In the genomic region with DNA sequence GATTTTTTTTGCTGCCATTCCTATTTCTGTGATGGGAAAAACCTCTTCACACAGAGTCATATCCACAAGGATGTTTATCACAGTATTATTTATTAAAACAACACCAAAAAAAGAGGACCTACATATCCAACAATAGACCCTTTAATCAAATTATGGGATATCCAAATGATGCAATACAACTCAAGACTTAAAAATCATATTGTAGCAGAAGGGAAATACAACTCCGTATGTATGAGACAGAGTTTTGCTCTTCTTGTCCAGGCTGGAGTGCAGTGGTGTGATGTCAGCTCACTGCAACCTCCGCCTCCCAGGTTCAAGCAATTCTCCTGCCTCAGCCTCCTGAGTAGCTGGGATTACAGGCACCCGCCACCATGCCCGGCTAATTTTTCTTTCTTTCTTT, we compare ENCODE assay signal across 11 cellular contexts. TPM values are rescaled to one million over a fixed set of nuclear protein-coding genes. Genes with fewer than 3 reads are reported as not detected.
A peak's percentile ranks its signal among the peaks of the same experiment; 100 is the strongest.
DNase-seq lines count a peak whose midpoint lies in the region; ATAC-seq, FAIRE-seq and TF ChIP-seq lines count a peak whose summit lies in the region.
"Not testable (repeated sequence)": the region's sequence is repeated elsewhere in the genome, so short reads cannot be mapped to it uniquely, and the experiment has no call there.
"Had no signal": no experiment of that assay in that cellular context is flagged by ENCODE, and none has a peak within 500 bp of the region (broad histone marks: within the 10 kb centered on the region; RNA-seq: fewer than 3 reads in every experiment).

No MANE protein-coding gene starts in this region.

- DNase-seq in SK-N-MC (ENCODE audit: low read depth, low spot score); HepG2 (ENCODE audit: low spot score); sciatic nerve (ENCODE audit: low spot score): not testable (repeated sequence)

- not testable (repeated sequence) for TF ChIP-seq RAD21 in HepG2 (CRISPR knock-in tag; IDR thresholded peaks at IDR 0.05)

- H4K20me1 ChIP-seq in Loucy (ENCODE audit: insufficient read depth, low read length, poor library complexity, severe bottlenecking); HepG2 (ENCODE audit: insufficient read depth, low read length): not testable (repeated sequence)

- not testable (repeated sequence) for BruUV-seq in HepG2 (replicated peaks; lab: Mats Ljungman, UMichigan)

- H3K79me2 ChIP-seq in Loucy (ENCODE audit: insufficient read depth, low read length); HepG2 (ENCODE audit: insufficient read depth, low read length): not testable (repeated sequence)

- peak overlapping the region; percentile 36 for H3K4me2 ChIP-seq in Loucy (ENCODE audit: low read depth, low read length, poor library complexity, severe bottlenecking)
- peak overlapping the region; percentile 87 for H3K4me2 ChIP-seq in HepG2 (ENCODE audit: low read depth, low read length)

- intact Hi-C loops in dendritic cell treated with granulocyte-macrophage colony-stimulating factor and Interleukin-4, amounts not matched to agents 40 ng/mL and 50 ng/mL, for 4 days (cut with micrococcal nuclease); HepG2 (cut with micrococcal nuclease; ENCODE audit: unreplicated experiment); sciatic nerve (cut with DNase I): not testable (repeated sequence)

- peaks cover 45% of the 10 kb centered on the region for H3K4me1 Mint-ChIP-seq in dendritic cell treated with granulocyte-macrophage colony-stimulating factor and Interleukin-4, amounts not matched to agents 40 ng/mL and 50 ng/mL, for 4 days (ENCODE audit: low read depth)

- POLR2A ChIA-PET in HepG2 (lab: Yijun Ruan, JAX), result interaction anchor here (2.5 kb wide), 1 partner anchor 10 kb away, joined by 10 read pairs; the partner anchor contains the start of gene RPS6KL1

- not testable (repeated sequence) for ATAC-seq in HepG2
- ATAC-seq in sciatic nerve, result peak; percentile 29

- TF ChIP-seq CTCF in Loucy (conservative IDR thresholded peaks at IDR 0.05; ENCODE audit: low read length); HepG2 (CRISPR knock-in tag; IDR thresholded peaks at IDR 0.05): not testable (repeated sequence)

- not testable (repeated sequence) for H3F3A ChIP-seq in Loucy (ENCODE audit: low read depth)

- TF ChIP-seq EP300 in HepG2 (IDR thresholded peaks at IDR 0.05; ENCODE audit: low read depth in 2 of 2, low read length in 2 of 2); HepG2 (CRISPR knock-in tag; IDR thresholded peaks at IDR 0.05; ENCODE audit: borderline replicate concordance): not testable (repeated sequence)

- CTCF ChIA-PET in HepG2 (lab: Yijun Ruan, JAX; ENCODE audit: low intra/inter-chr PET ratio, low total read pairs), result not testable (repeated sequence)

- FAIRE-seq in HepG2 (lab: Jason Lieb, UNC), result not testable (repeated sequence)

- H3K27me3 Mint-ChIP-seq in dendritic cell treated with granulocyte-macrophage colony-stimulating factor and Interleukin-4, amounts not matched to agents 40 ng/mL and 50 ng/mL, for 4 days, result not testable (repeated sequence)

- not testable (repeated sequence) for H3K27me3 ChIP-seq in Loucy (ENCODE audit: insufficient read depth, low read length, poor library complexity, severe bottlenecking); HepG2 (ENCODE audit: control insufficient read depth in 1 of 2, insufficient read depth in 2 of 2, low read length in 2 of 2)

- H3K4me1 ChIP-seq in Loucy (ENCODE audit: insufficient read depth, low read length, poor library complexity, severe bottlenecking), result peaks cover 28% of the 10 kb centered on the region
- H3K4me1 ChIP-seq in HepG2 (ENCODE audit: insufficient read depth, low read length), result peaks cover 39% of the 10 kb centered on the region

- H3K36me3 ChIP-seq in Loucy (ENCODE audit: insufficient read depth, low read length); SK-N-MC (ENCODE audit: insufficient read depth, low read length); HepG2 (replicated peaks in 1 of 2; ENCODE audit: control insufficient read depth in 1 of 2, insufficient read depth in 2 of 2, low read length in 2 of 2): not testable (repeated sequence)

- not testable (repeated sequence) for H3K4me3 Mint-ChIP-seq in dendritic cell treated with granulocyte-macrophage colony-stimulating factor and Interleukin-4, amounts not matched to agents 40 ng/mL and 50 ng/mL, for 4 days

- peak overlapping the region; percentile 49; the same call in 1 of the 2 replicates for H3K27ac ChIP-seq in SK-N-MC
- not testable (repeated sequence) for H3K27ac ChIP-seq in HepG2 (ENCODE audit: extremely low read length, insufficient read depth, low read length)

- not testable (repeated sequence) for H3K9me3 Mint-ChIP-seq in dendritic cell treated with granulocyte-macrophage colony-stimulating factor and Interleukin-4, amounts not matched to agents 40 ng/mL and 50 ng/mL, for 4 days

- in situ Hi-C loops in HepG2 (cut with HindIII; ENCODE audit: extremely low pct_ligation_motif_present, low pct_unique_long_range_greater_than_20kb), result not testable (repeated sequence)

- H3K9ac ChIP-seq in Loucy (ENCODE audit: low read depth, low read length, poor library complexity, severe bottlenecking) (peak overlapping the region; percentile 1), SK-N-MC (ENCODE audit: insufficient read length) (peak overlapping the region; percentile 28)
- H3K9ac ChIP-seq in HepG2 (ENCODE audit: insufficient read depth, low read depth, low read length), result not testable (repeated sequence)

- not testable (repeated sequence) for H3K4me3 ChIP-seq in Loucy (ENCODE audit: low read length, poor library complexity, severe bottlenecking)
- H3K4me3 ChIP-seq in SK-N-MC (0 out of 2 replicates have a peak overlapping the region, but pooled peaks have one; percentile 8), HepG2 (replicated peaks in 1 of 3; ENCODE audit: insufficient read depth in 1 of 3, low read depth in 2 of 3, low read length in 3 of 3) (peak overlapping the region in 2 of 3 experiments; percentile 49 to 61; a peak in 3 of 6 replicates)

- H2AFZ ChIP-seq in Loucy (ENCODE audit: low read length), result not testable (repeated sequence)
- peak overlapping the region; percentile 100 for H2AFZ ChIP-seq in HepG2 (ENCODE audit: low read length)

- not testable (repeated sequence) for H3K9me3 ChIP-seq in Loucy (ENCODE audit: insufficient read depth, low read depth, low read length); SK-N-MC (ENCODE audit: low read depth, low read length); HepG2 (ENCODE audit: low read length)

- peak overlapping the region; percentile 58 for H3K27ac Mint-ChIP-seq in dendritic cell treated with granulocyte-macrophage colony-stimulating factor and Interleukin-4, amounts not matched to agents 40 ng/mL and 50 ng/mL, for 4 days

- not testable (repeated sequence) for H3K36me3 Mint-ChIP-seq in dendritic cell treated with granulocyte-macrophage colony-stimulating factor and Interleukin-4, amounts not matched to agents 40 ng/mL and 50 ng/mL, for 4 days (ENCODE audit: low read depth)

- TF ChIP-seq POLR2A in HepG2 (IDR thresholded peaks at IDR 0.05; ENCODE audit: insufficient read depth in 1 of 2, low read depth in 2 of 2, low read length in 2 of 2), result not testable (repeated sequence)

- WGBS in HepG2 (ENCODE audit: low lambda C conversion rate), result 66% methylated on average over 4 of the region's 4 CpGs

- not testable (repeated sequence) for H3K9me2 ChIP-seq in Loucy (replicated peaks; ENCODE audit: low read depth, low read length)

RNA-seq across cellular contexts. Expression of gene RPS6KL1, which starts 9.9 kb away (rescaled TPM):
- total RNA-seq in HepG2 (2016; rRNA removed; fragmentation: Illumina TruSeq; extraction: Trizol) (8.1 and 11.5 TPM in 2 replicates), sciatic nerve (4.7 TPM)
- 2.4 and 2.7 TPM in 2 replicates for total RNA-seq in HepG2 (2016; cell fraction: cytosol; rRNA removed; fragmentation: Illumina TruSeq; extraction: Trizol; ENCODE audit: low read depth)
- 5.4 and 11.9 TPM in 2 replicates for total RNA-seq in HepG2 (2016; cell fraction: insoluble cytoplasmic fraction; rRNA removed; fragmentation: Illumina TruSeq; extraction: Trizol)
- total RNA-seq in HepG2 (2016; cell fraction: membrane; rRNA removed; fragmentation: Illumina TruSeq; extraction: Trizol), result 6.9 and 7.9 TPM in 2 replicates
- total RNA-seq in HepG2 (2016; cell fraction: nucleus; rRNA removed; fragmentation: Illumina TruSeq; extraction: Trizol), result 12.4 and 16.2 TPM in 2 replicates
- polyA plus RNA-seq in HepG2 (2011; rRNA removed), result 6.5 and 10.3 TPM in 2 replicates
- 3.2 and 3.9 TPM in 2 replicates for polyA plus RNA-seq in HepG2 (2011; cell fraction: cytosol; rRNA removed)
- polyA plus RNA-seq in HepG2 (2011; cell fraction: nucleus; rRNA removed), result 23.6 and 25.1 TPM in 2 replicates
- 4.9 and 11.7 TPM in 2 replicates for polyA plus RNA-seq in HepG2 (2012)
- 1.2 and 1.7 TPM in 2 replicates for polyA plus RNA-seq in HepG2 (2016; cell fraction: cytosol; fragmentation: Illumina TruSeq; extraction: Trizol; ENCODE audit: low read depth)
- 3.7 and 6.7 TPM in 2 replicates for polyA plus RNA-seq in HepG2 (2016; cell fraction: insoluble cytoplasmic fraction; fragmentation: Illumina TruSeq; extraction: Trizol; ENCODE audit: low read depth)
- polyA plus RNA-seq in HepG2 (2016; cell fraction: membrane; fragmentation: Illumina TruSeq; extraction: Trizol; ENCODE audit: low read depth), result 2.9 and 4.2 TPM in 2 replicates
- 20.2 and 23.1 TPM in 2 replicates for polyA plus RNA-seq in HepG2 (2016; cell fraction: nucleus; fragmentation: Illumina TruSeq; extraction: Trizol; ENCODE audit: insufficient read depth, low read depth)
- polyA minus RNA-seq in HepG2 (2011; rRNA and poly(A)+ RNA removed; ENCODE audit: low replicate concordance), result 8.7 and 18.6 TPM in 2 replicates
- polyA minus RNA-seq in HepG2 (2011; cell fraction: cytosol; rRNA and poly(A)+ RNA removed), result 2.4 and 3.3 TPM in 2 replicates
- 12.1 and 17.3 TPM in 2 replicates for polyA minus RNA-seq in HepG2 (2011; cell fraction: nucleus; rRNA and poly(A)+ RNA removed)
- polyA plus RNA-seq: CD14-positive monocyte; CD8-positive, alpha-beta memory T cell had no signal

RNA-seq across cellular contexts. Expression of gene PGF, which starts 22.5 kb away (rescaled TPM):
- total RNA-seq in HepG2 (2016; rRNA removed; fragmentation: Illumina TruSeq; extraction: Trizol) (20.3 and 27.5 TPM in 2 replicates), sciatic nerve (12.4 TPM)
- 13.0 and 16.2 TPM in 2 replicates for total RNA-seq in HepG2 (2016; cell fraction: cytosol; rRNA removed; fragmentation: Illumina TruSeq; extraction: Trizol; ENCODE audit: low read depth)
- 17.4 and 28.0 TPM in 2 replicates for total RNA-seq in HepG2 (2016; cell fraction: insoluble cytoplasmic fraction; rRNA removed; fragmentation: Illumina TruSeq; extraction: Trizol)
- total RNA-seq in HepG2 (2016; cell fraction: membrane; rRNA removed; fragmentation: Illumina TruSeq; extraction: Trizol), result 29.3 and 35.9 TPM in 2 replicates
- 17.6 and 20.1 TPM in 2 replicates for total RNA-seq in HepG2 (2016; cell fraction: nucleus; rRNA removed; fragmentation: Illumina TruSeq; extraction: Trizol)
- 10.7 and 15.9 TPM in 2 replicates for polyA plus RNA-seq in HepG2 (2011; rRNA removed)
- polyA plus RNA-seq in HepG2 (2011; cell fraction: cytosol; rRNA removed), result 10.4 and 12.8 TPM in 2 replicates
- polyA plus RNA-seq in HepG2 (2011; cell fraction: nucleus; rRNA removed), result 16.7 and 17.3 TPM in 2 replicates
- polyA plus RNA-seq in HepG2 (2012), result 12.1 and 22.6 TPM in 2 replicates
- polyA plus RNA-seq in HepG2 (2016; cell fraction: cytosol; fragmentation: Illumina TruSeq; extraction: Trizol; ENCODE audit: low read depth), result 11.5 and 14.9 TPM in 2 replicates
- polyA plus RNA-seq in HepG2 (2016; cell fraction: insoluble cytoplasmic fraction; fragmentation: Illumina TruSeq; extraction: Trizol; ENCODE audit: low read depth), result 21.6 and 21.8 TPM in 2 replicates
- 24.0 and 29.9 TPM in 2 replicates for polyA plus RNA-seq in HepG2 (2016; cell fraction: membrane; fragmentation: Illumina TruSeq; extraction: Trizol; ENCODE audit: low read depth)
- 31.6 and 33.1 TPM in 2 replicates for polyA plus RNA-seq in HepG2 (2016; cell fraction: nucleus; fragmentation: Illumina TruSeq; extraction: Trizol; ENCODE audit: insufficient read depth, low read depth)
- 0.12 and 15.6 TPM in 2 replicates for polyA minus RNA-seq in HepG2 (2011; rRNA and poly(A)+ RNA removed; ENCODE audit: low replicate concordance)
- 9.2 and 10.9 TPM in 2 replicates for polyA minus RNA-seq in HepG2 (2011; cell fraction: cytosol; rRNA and poly(A)+ RNA removed)
- 12.9 and 21.1 TPM in 2 replicates for polyA minus RNA-seq in HepG2 (2011; cell fraction: nucleus; rRNA and poly(A)+ RNA removed)
- polyA plus RNA-seq: CD14-positive monocyte; CD8-positive, alpha-beta memory T cell had no signal

RNA-seq across cellular contexts. Expression of gene DLST, which starts 51.2 kb away (rescaled TPM):
- 56.5 and 69.9 TPM in 2 replicates for total RNA-seq in HepG2 (2016; rRNA removed; fragmentation: Illumina TruSeq; extraction: Trizol)
- 17.0 and 17.6 TPM in 2 replicates for total RNA-seq in HepG2 (2016; cell fraction: cytosol; rRNA removed; fragmentation: Illumina TruSeq; extraction: Trizol; ENCODE audit: low read depth)
- 53.1 and 69.5 TPM in 2 replicates for total RNA-seq in HepG2 (2016; cell fraction: insoluble cytoplasmic fraction; rRNA removed; fragmentation: Illumina TruSeq; extraction: Trizol)
- total RNA-seq in HepG2 (2016; cell fraction: membrane; rRNA removed; fragmentation: Illumina TruSeq; extraction: Trizol), result 32.7 and 34.6 TPM in 2 replicates
- total RNA-seq in HepG2 (2016; cell fraction: nucleus; rRNA removed; fragmentation: Illumina TruSeq; extraction: Trizol), result 51.4 and 61.7 TPM in 2 replicates
- polyA plus RNA-seq in HepG2 (2011; rRNA removed), result 94.3 and 102 TPM in 2 replicates
- polyA plus RNA-seq in HepG2 (2011; cell fraction: cytosol; rRNA removed), result 93.1 and 108 TPM in 2 replicates
- polyA plus RNA-seq in HepG2 (2011; cell fraction: nucleus; rRNA removed), result 122 and 123 TPM in 2 replicates
- polyA plus RNA-seq in HepG2 (2012), result 73.8 and 77.6 TPM in 2 replicates
- polyA plus RNA-seq in HepG2 (2016; cell fraction: cytosol; fragmentation: Illumina TruSeq; extraction: Trizol; ENCODE audit: low read depth), result 10.6 and 12.2 TPM in 2 replicates
- polyA plus RNA-seq in HepG2 (2016; cell fraction: insoluble cytoplasmic fraction; fragmentation: Illumina TruSeq; extraction: Trizol; ENCODE audit: low read depth), result 80.8 and 82.0 TPM in 2 replicates
- polyA plus RNA-seq in HepG2 (2016; cell fraction: membrane; fragmentation: Illumina TruSeq; extraction: Trizol; ENCODE audit: low read depth), result 19.6 and 22.7 TPM in 2 replicates
- 113 and 120 TPM in 2 replicates for polyA plus RNA-seq in HepG2 (2016; cell fraction: nucleus; fragmentation: Illumina TruSeq; extraction: Trizol; ENCODE audit: insufficient read depth, low read depth)
- 129 and 131 TPM in 2 replicates for polyA minus RNA-seq in HepG2 (2011; rRNA and poly(A)+ RNA removed; ENCODE audit: low replicate concordance)
- 45.5 and 49.7 TPM in 2 replicates for polyA minus RNA-seq in HepG2 (2011; cell fraction: cytosol; rRNA and poly(A)+ RNA removed)
- polyA minus RNA-seq in HepG2 (2011; cell fraction: nucleus; rRNA and poly(A)+ RNA removed), result 71.3 and 89.1 TPM in 2 replicates
- 79.6 TPM for total RNA-seq in sciatic nerve

RNA-seq across cellular contexts. Expression of gene PROX2, which starts 57.0 kb away (rescaled TPM):
- total RNA-seq in HepG2 (2016; rRNA removed; fragmentation: Illumina TruSeq; extraction: Trizol) (not detected in 2 replicates), sciatic nerve (not detected)
- not detected in 2 replicates for total RNA-seq in HepG2 (2016; cell fraction: cytosol; rRNA removed; fragmentation: Illumina TruSeq; extraction: Trizol; ENCODE audit: low read depth)
- not detected in 2 replicates for total RNA-seq in HepG2 (2016; cell fraction: insoluble cytoplasmic fraction; rRNA removed; fragmentation: Illumina TruSeq; extraction: Trizol)
- not detected in 2 replicates for total RNA-seq in HepG2 (2016; cell fraction: membrane; rRNA removed; fragmentation: Illumina TruSeq; extraction: Trizol)
- not detected in 2 replicates for total RNA-seq in HepG2 (2016; cell fraction: nucleus; rRNA removed; fragmentation: Illumina TruSeq; extraction: Trizol)
- polyA plus RNA-seq in HepG2 (2011; rRNA removed), result not detected in 2 replicates
- not detected in 2 replicates for polyA plus RNA-seq in HepG2 (2011; cell fraction: cytosol; rRNA removed)
- not detected in 2 replicates for polyA plus RNA-seq in HepG2 (2011; cell fraction: nucleus; rRNA removed)
- polyA plus RNA-seq in HepG2 (2012), result 0.47 and 0.59 TPM in 2 replicates
- polyA plus RNA-seq in HepG2 (2016; cell fraction: cytosol; fragmentation: Illumina TruSeq; extraction: Trizol; ENCODE audit: low read depth), result not detected in 2 replicates
- polyA plus RNA-seq in HepG2 (2016; cell fraction: insoluble cytoplasmic fraction; fragmentation: Illumina TruSeq; extraction: Trizol; ENCODE audit: low read depth), result not detected in 2 replicates
- polyA plus RNA-seq in HepG2 (2016; cell fraction: membrane; fragmentation: Illumina TruSeq; extraction: Trizol; ENCODE audit: low read depth), result not detected in 2 replicates
- polyA plus RNA-seq in HepG2 (2016; cell fraction: nucleus; fragmentation: Illumina TruSeq; extraction: Trizol; ENCODE audit: insufficient read depth, low read depth), result not detected in 2 replicates
- polyA minus RNA-seq in HepG2 (2011; rRNA and poly(A)+ RNA removed; ENCODE audit: low replicate concordance), result not detected in 2 replicates
- polyA minus RNA-seq in HepG2 (2011; cell fraction: cytosol; rRNA and poly(A)+ RNA removed), result not detected in 2 replicates
- polyA minus RNA-seq in HepG2 (2011; cell fraction: nucleus; rRNA and poly(A)+ RNA removed), result not detected in 2 replicates
- total RNA-seq: A673, GM23338, H9, HT-29 had no signal
- polyA plus RNA-seq: CD14-positive monocyte; CD8-positive, alpha-beta memory T cell had no signal
